In the genomic region with DNA sequence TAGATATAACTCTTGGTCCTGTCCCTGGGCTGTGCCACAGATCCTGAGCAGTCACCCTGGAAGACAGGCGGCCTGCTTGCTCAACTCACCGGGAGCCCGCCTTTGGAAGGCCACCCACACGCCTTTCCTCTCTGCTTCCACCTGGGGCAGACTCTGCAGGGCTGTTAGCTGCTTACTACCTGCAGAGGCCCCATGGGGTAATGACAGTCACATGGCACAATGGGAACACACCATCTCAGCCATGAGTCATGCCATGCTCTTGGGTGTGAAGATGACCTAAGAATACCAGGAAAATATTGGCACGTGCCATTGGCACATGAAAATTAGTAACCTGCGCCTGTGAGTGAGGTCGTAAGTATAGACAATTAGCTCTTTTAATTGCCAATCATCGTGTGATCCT, we compare ENCODE assay signal across 11 cellular contexts.
DNase-seq lines count a peak whose midpoint lies in the region; ATAC-seq, FAIRE-seq and TF ChIP-seq lines count a peak whose summit lies in the region.
"Had no signal": no experiment of that assay in that cellular context is flagged by ENCODE, and none has a peak within 500 bp of the region (broad histone marks: within the 10 kb centered on the region; RNA-seq: fewer than 3 reads in every experiment).

No MANE protein-coding gene starts in this region.

- no peaks in the 10 kb centered on the region for H3K9me3 Mint-ChIP-seq in Calu3 (ENCODE audit: low read depth, unreplicated experiment)
- H3K9me3 Mint-ChIP-seq in osteocyte (ENCODE audit: unreplicated experiment) = no peaks in the 10 kb centered on the region
- no peaks in the 10 kb centered on the region for H3K9me3 Mint-ChIP-seq in activated T-cell treated with anti-CD3 and anti-CD28 coated beads, Interleukin-2, amount 50 U/mL, for 24 hours
- H3K9me3 Mint-ChIP-seq in CD4-positive, alpha-beta T cell = no peaks in the 10 kb centered on the region
- H3K9me3 Mint-ChIP-seq: T-helper 1 cell treated with Interleukin-12 subunit alpha and Interleukin-12 subunit beta and Interleukin-4 antibody, amounts not matched to agents 30 μg/mL and 1 μg/mL, for 36 hours had no signal

- FAIRE-seq in endothelial cell of umbilical vein (lab: Jason Lieb, UNC) = no peak

- H3K4me3 Mint-ChIP-seq in Calu3 (ENCODE audit: low read depth, unreplicated experiment) (no peak overlapping the region), osteocyte (ENCODE audit: unreplicated experiment) (no peak overlapping the region)
- H3K4me3 Mint-ChIP-seq in activated T-cell treated with anti-CD3 and anti-CD28 coated beads, Interleukin-2, amount 50 U/mL, for 24 hours = no peak overlapping the region
- H3K4me3 Mint-ChIP-seq in CD4-positive, alpha-beta T cell = no peak overlapping the region
- H3K4me3 Mint-ChIP-seq: naive B cell; T-helper 1 cell treated with Interleukin-12 subunit alpha and Interleukin-12 subunit beta and Interleukin-4 antibody, amounts not matched to agents 30 μg/mL and 1 μg/mL, for 36 hours had no signal

- TF ChIP-seq POLR2A in endothelial cell of umbilical vein (IDR thresholded peaks at IDR 0.05; ENCODE audit: low read depth, low read length) = no peak

- no peaks in the 10 kb centered on the region for H3K9me3 ChIP-seq in endothelial cell of umbilical vein (replicated peaks; ENCODE audit: control insufficient read depth, insufficient read depth, low read length)
- H3K9me3 ChIP-seq in CD4-positive, alpha-beta T cell (ENCODE audit: control insufficient read depth, low read length) = no peaks in the 10 kb centered on the region

- no peaks in the 10 kb centered on the region for H4K20me1 ChIP-seq in endothelial cell of umbilical vein (replicated peaks; ENCODE audit: control insufficient read depth, extremely low read depth, insufficient read depth, low read length)

- peaks cover 4% of the 10 kb centered on the region for H3K36me3 Mint-ChIP-seq in Calu3 (ENCODE audit: insufficient read depth, unreplicated experiment)
- peaks cover 46% of the 10 kb centered on the region for H3K36me3 Mint-ChIP-seq in osteocyte (ENCODE audit: unreplicated experiment)
- H3K36me3 Mint-ChIP-seq in activated T-cell treated with anti-CD3 and anti-CD28 coated beads, Interleukin-2, amount 50 U/mL, for 24 hours (ENCODE audit: low read depth) = no peaks in the 10 kb centered on the region
- H3K36me3 Mint-ChIP-seq in CD4-positive, alpha-beta T cell (ENCODE audit: low read depth) = no peaks in the 10 kb centered on the region
- H3K36me3 Mint-ChIP-seq: naive B cell had no signal

- H3K27ac Mint-ChIP-seq in Calu3 (ENCODE audit: unreplicated experiment) (no peak overlapping the region), osteocyte (ENCODE audit: unreplicated experiment) (peak overlapping the region; percentile 98)
- H3K27ac Mint-ChIP-seq in activated T-cell treated with anti-CD3 and anti-CD28 coated beads, Interleukin-2, amount 50 U/mL, for 24 hours = no peak overlapping the region
- H3K27ac Mint-ChIP-seq in CD4-positive, alpha-beta T cell = no peak overlapping the region
- H3K27ac Mint-ChIP-seq: naive B cell; T-helper 1 cell treated with Interleukin-12 subunit alpha and Interleukin-12 subunit beta and Interleukin-4 antibody, amounts not matched to agents 30 μg/mL and 1 μg/mL, for 36 hours had no signal

- peaks cover 3 to 4% of the 10 kb centered on the region in 2 experiments for H3K36me3 ChIP-seq in endothelial cell of umbilical vein (ENCODE audit: control insufficient read depth in 2 of 2, extremely low read depth in 1 of 2, insufficient read depth in 2 of 2, low read length in 2 of 2)

- peaks cover 52% of the 10 kb centered on the region for H3K4me1 ChIP-seq in endothelial cell of umbilical vein (ENCODE audit: control insufficient read depth, extremely low read depth, insufficient read depth, low read length)

- H3K79me2 ChIP-seq in endothelial cell of umbilical vein (ENCODE audit: control insufficient read depth, insufficient read depth, low read length) = peaks cover 3% of the 10 kb centered on the region

- POLR2A ChIA-PET in endothelial cell of umbilical vein (lab: Charles Lee) (no interaction called here), HEK293T (lab: Yijun Ruan, JAX) (no interaction called here)
- POLR2A ChIA-PET in CD4-positive, alpha-beta T cell (lab: Charles Lee) = no interaction called here

- H3K27me3 Mint-ChIP-seq in Calu3 (ENCODE audit: unreplicated experiment) (no peaks in the 10 kb centered on the region), osteocyte (ENCODE audit: unreplicated experiment) (no peaks in the 10 kb centered on the region)
- peaks cover 99% of the 10 kb centered on the region for H3K27me3 Mint-ChIP-seq in activated T-cell treated with anti-CD3 and anti-CD28 coated beads, Interleukin-2, amount 50 U/mL, for 24 hours
- peaks cover 88% of the 10 kb centered on the region for H3K27me3 Mint-ChIP-seq in CD4-positive, alpha-beta T cell

- no TSS peak for BruUV-seq in Calu3 (replicated peaks; lab: Mats Ljungman, UMichigan)
- BruUV-seq in endothelial cell of umbilical vein (replicated peaks; lab: Mats Ljungman, UMichigan) = no TSS peak

- no peak for ATAC-seq in CD4-positive, alpha-beta T cell (ENCODE audit: poor library complexity)

- no peak overlapping the region for H3K4me2 ChIP-seq in endothelial cell of umbilical vein (ENCODE audit: insufficient read depth, low read length)

- H3K4me1 Mint-ChIP-seq in Calu3 (ENCODE audit: low read depth, unreplicated experiment) (no peaks in the 10 kb centered on the region), osteocyte (ENCODE audit: unreplicated experiment) (peaks cover 80% of the 10 kb centered on the region)
- H3K4me1 Mint-ChIP-seq in activated T-cell treated with anti-CD3 and anti-CD28 coated beads, Interleukin-2, amount 50 U/mL, for 24 hours (ENCODE audit: low read depth) = peaks cover 10% of the 10 kb centered on the region
- H3K4me1 Mint-ChIP-seq in CD4-positive, alpha-beta T cell (ENCODE audit: low read depth) = no peaks in the 10 kb centered on the region
- H3K4me1 Mint-ChIP-seq: naive B cell had no signal

- H3K9ac ChIP-seq in endothelial cell of umbilical vein (replicated peaks; ENCODE audit: extremely low read depth, insufficient read depth, low read length) = no peak overlapping the region

- intact Hi-C loops in Calu3 (cut with micrococcal nuclease; ENCODE audit: unreplicated experiment) = no loop called here
- intact Hi-C loops in endothelial cell of umbilical vein (cut with micrococcal nuclease) = no loop called here
- intact Hi-C loops in CD4-positive, alpha-beta T cell (cut with DNase I, micrococcal nuclease) = loop anchor here in 1 of 2 experiments (10.0 kb wide), 1 partner anchor 621 kb away; no protein-coding TSS in a partner anchor

- CTCF ChIA-PET in Calu3 (lab: Charles Lee) = no interaction called here
- CTCF ChIA-PET in endothelial cell of umbilical vein (lab: Charles Lee) = interaction anchor here (1.0 kb wide), 1 partner anchor 40 kb away, joined by 3 read pairs; no protein-coding TSS in a partner anchor
- CTCF ChIA-PET in HEK293T (lab: Yijun Ruan, JAX) = interaction anchor here (1.0 kb wide), 1 partner anchor 12 kb away, joined by 3 read pairs; no protein-coding TSS in a partner anchor
- CTCF ChIA-PET in CD4-positive, alpha-beta T cell (lab: Charles Lee) = no interaction called here

- dilution Hi-C loops in endothelial cell of umbilical vein (cut with MboI; ENCODE audit: extremely low pct_ligation_motif_present, low sequenced_read_pairs) = no loop called here

- H3K27ac ChIP-seq in endothelial cell of umbilical vein (ENCODE audit: insufficient read depth, low read depth, low read length) = no peak overlapping the region
- H3K27ac ChIP-seq in CD4-positive, alpha-beta T cell (ENCODE audit: low read depth, low read length) = no peak overlapping the region

- DNase-seq in Calu3 (peak; percentile 7), MV-4-11 (lab: John Stamatoyannopoulos, UW) (peak; percentile 5), endothelial cell of umbilical vein (ENCODE audit: low read depth, low spot score) (no peak), osteocyte (ENCODE audit: extremely low spot score, unreplicated experiment) (no peak), HEK293T (ENCODE audit: extremely low spot score) (no peak)
- DNase-seq in activated CD4-positive, CD25-positive, alpha-beta regulatory T cell treated with anti-CD3 and anti-CD28 coated beads, Interleukin-2, amount 50 U/mL, for 72 hours = no peak
- no peak for DNase-seq in activated T-cell treated with anti-CD3 and anti-CD28 coated beads, Interleukin-2, amount 50 U/mL, for 24 hours
- DNase-seq in CD4-positive, alpha-beta T cell = no peak
- DNase-seq: DND-41, naive B cell had no signal

- no peak overlapping the region for H3K4me3 ChIP-seq in endothelial cell of umbilical vein (replicated peaks in 1 of 3; ENCODE audit: insufficient read depth in 1 of 3, low read depth in 1 of 3, low read length in 3 of 3)

- H3K27me3 ChIP-seq in endothelial cell of umbilical vein (ENCODE audit: control insufficient read depth in 2 of 2, insufficient read depth in 2 of 2, low read length in 2 of 2) = no peaks in the 10 kb centered on the region
- H3K27me3 ChIP-seq in CD4-positive, alpha-beta T cell (ENCODE audit: control insufficient read depth, insufficient read depth, low read length) = peaks cover 45% of the 10 kb centered on the region

- no peak for TF ChIP-seq CTCF in Calu3 (IDR thresholded peaks at IDR 0.05; ENCODE audit: unreplicated experiment)
- TF ChIP-seq CTCF in endothelial cell of umbilical vein (IDR thresholded peaks at IDR 0.05; ENCODE audit: extremely low read depth in 1 of 2, insufficient read depth in 1 of 2, low read depth in 1 of 2, low read length in 2 of 2) = no peak
- no peak for TF ChIP-seq CTCF in osteocyte (IDR thresholded peaks at IDR 0.05)
- no peak for TF ChIP-seq CTCF in CD4-positive, alpha-beta T cell (IDR thresholded peaks at IDR 0.05)

- no peak overlapping the region for H2AFZ ChIP-seq in endothelial cell of umbilical vein (ENCODE audit: low read depth, low read length)

- H3K9me1 ChIP-seq in endothelial cell of umbilical vein (replicated peaks; ENCODE audit: control insufficient read depth, extremely low read depth, insufficient read depth, low read length) = no peaks in the 10 kb centered on the region

TF ChIP-seq in endothelial cell of umbilical vein, 7 proteins besides CTCF, POLR2A, EP300 and RAD21:
- TF ChIP-seq JUN (IDR thresholded peaks at IDR 0.05; ENCODE audit: borderline replicate concordance, insufficient read depth, insufficient read length, low read depth) (peak; percentile 13), MYC (IDR thresholded peaks at IDR 0.05; ENCODE audit: low read depth, low read length) (no peak), FOS (IDR thresholded peaks at IDR 0.05; ENCODE audit: borderline replicate concordance, insufficient read depth, low read length) (no peak)

TF ChIP-seq in HEK293T, 16 proteins besides CTCF, POLR2A, EP300 and RAD21 (continues in another document):
- TF ChIP-seq, protein P1, sequence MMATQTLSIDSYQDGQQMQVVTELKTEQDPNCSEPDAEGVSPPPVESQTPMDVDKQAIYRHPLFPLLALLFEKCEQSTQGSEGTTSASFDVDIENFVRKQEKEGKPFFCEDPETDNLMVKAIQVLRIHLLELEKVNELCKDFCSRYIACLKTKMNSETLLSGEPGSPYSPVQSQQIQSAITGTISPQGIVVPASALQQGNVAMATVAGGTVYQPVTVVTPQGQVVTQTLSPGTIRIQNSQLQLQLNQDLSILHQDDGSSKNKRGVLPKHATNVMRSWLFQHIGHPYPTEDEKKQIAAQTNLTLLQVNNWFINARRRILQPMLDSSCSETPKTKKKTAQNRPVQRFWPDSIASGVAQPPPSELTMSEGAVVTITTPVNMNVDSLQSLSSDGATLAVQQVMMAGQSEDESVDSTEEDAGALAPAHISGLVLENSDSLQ (IDR thresholded peaks at IDR 0.05) = no peak
- no peak for TF ChIP-seq SP1 (IDR thresholded peaks at IDR 0.05)

Comparison
In these comparisons a context has a peak if more than half of its experiments do, and no peak if none do; other contexts are left out.
1. DNase-seq: peak in Calu3 (single experiment) and MV-4-11 (single experiment); none in endothelial cell of umbilical vein (single experiment), osteocyte (single experiment), HEK293T (single experiment), activated CD4-positive, CD25-positive, alpha-beta regulatory T cell treated with anti-CD3 and anti-CD28 coated beads, Interleukin-2, amount 50 U/mL, for 72 hours (single experiment), activated T-cell treated with anti-CD3 and anti-CD28 coated beads, Interleukin-2, amount 50 U/mL, for 24 hours (single experiment) and CD4-positive, alpha-beta T cell (0 of 10).
2. CTCF ChIA-PET loops: an anchor here in endothelial cell of umbilical vein (1.0 kb wide) and HEK293T (1.0 kb wide); none called in Calu3 and CD4-positive, alpha-beta T cell.